ENCODE assay signal across 22 cellular contexts in the genomic region with DNA sequence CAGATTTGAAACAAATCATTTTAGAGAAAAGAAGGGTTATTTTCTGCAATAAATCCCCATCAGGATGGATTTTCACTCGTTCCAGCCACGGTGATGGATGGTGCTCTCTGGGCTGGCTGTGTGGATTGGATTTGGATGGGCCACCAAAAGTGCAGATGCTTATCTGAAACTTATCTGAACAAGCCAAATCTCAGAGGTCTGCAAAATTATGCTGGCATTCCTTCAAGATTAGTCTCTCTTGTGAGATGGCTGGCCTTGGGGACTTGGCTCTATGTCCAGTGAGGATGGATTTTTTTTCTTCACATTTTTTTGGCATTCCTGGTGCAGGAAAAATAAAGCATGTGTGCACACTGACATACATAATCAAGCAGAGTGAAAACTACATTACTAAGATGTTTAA.
"Had no signal": no experiment of that assay in that cellular context is flagged by ENCODE, and none has a peak within 500 bp of the region (broad histone marks: within the 10 kb centered on the region; RNA-seq: fewer than 3 reads in every experiment).

No MANE protein-coding gene starts in this region.

- H3K4me1 ChIP-seq: esophagus squamous epithelium, heart right ventricle, left lung, prostate gland, tibial nerve, upper lobe of left lung had no signal

- H3K36me3 ChIP-seq: esophagus squamous epithelium, heart right ventricle, left lung, prostate gland, spleen, thoracic aorta, tibial nerve, upper lobe of left lung had no signal

- H3K27me3 ChIP-seq: esophagus squamous epithelium, heart right ventricle, left lung, spleen, tibial nerve, upper lobe of left lung had no signal

- DNase-seq: cortex of kidney; effector memory CD8-positive, alpha-beta T cell; erythroblast; esophagus squamous epithelium; foreskin melanocyte; glutamatergic neuron; heart right ventricle; hippocampal formation; left cardiac atrium; left lung; mesenchymal stem cell; naive thymus-derived CD8-positive, alpha-beta T cell; nephron progenitor cell; nucleus accumbens; right cardiac atrium; spleen; stimulated activated naive B cell treated with anti-CD40 and anti-IgM and Interleukin-4, amounts not matched to agents 10 μg/mL and 1 μg/mL and 100 μg/mL, for 72 hours; upper lobe of left lung had no signal

- H3K27ac ChIP-seq: esophagus squamous epithelium, heart right ventricle, left lung, prostate gland, skin epidermis, spleen, thoracic aorta, tibial nerve, upper lobe of left lung had no signal

- ATAC-seq: effector memory CD8-positive, alpha-beta T cell; heart right ventricle; left cardiac atrium; left lung; naive thymus-derived CD8-positive, alpha-beta T cell; right cardiac atrium; stimulated activated naive B cell treated with anti-CD40 and anti-IgM and Interleukin-4, amounts not matched to agents 10 μg/mL and 1 μg/mL and 100 μg/mL, for 72 hours had no signal

- H3K4me3 ChIP-seq: esophagus squamous epithelium, heart right ventricle, left lung, prostate gland, skin epidermis, spleen, thoracic aorta, tibial nerve, upper lobe of left lung had no signal

- H3K9me3 ChIP-seq: esophagus squamous epithelium, left lung, prostate gland, thoracic aorta, upper lobe of left lung had no signal
